In genomic region chr12:96780330-96780729, GRCh38 we compare ENCODE assay signal across 28 cellular contexts.
"Had no signal": no experiment of that assay in that cellular context is flagged by ENCODE, and none has a peak within 500 bp of the region (broad histone marks: within the 10 kb centered on the region; RNA-seq: fewer than 3 reads in every experiment).

No MANE protein-coding gene starts in this region.

- H3K9me3 Mint-ChIP-seq: activated naive CD4-positive, alpha-beta T cell treated with anti-CD3 and anti-CD28 coated beads, Interleukin-2, amount 50 U/mL, for 72 hours; activated T-cell treated with anti-CD3 and anti-CD28 coated beads, Interleukin-2, amount 50 U/mL, for 4 hours; WTC11 had no signal

- H3K27ac ChIP-seq: brain microvascular endothelial cell, cardiac muscle cell, Peyer's patch, RWPE1, SJCRH30 had no signal

- H3K4me3 Mint-ChIP-seq: activated CD8-positive, alpha-beta memory T cell treated with anti-CD3 and anti-CD28 coated beads, Interleukin-2, amount 10 ng/mL, durations not matched to agents 7 days and 5 days; activated T-cell treated with anti-CD3 and anti-CD28 coated beads, Interleukin-2, amount 50 U/mL, for 4 hours; T-helper 17 cell; WTC11 had no signal

- H3K9me3 ChIP-seq: Peyer's patch, SJCRH30 had no signal

- FAIRE-seq: astrocyte had no signal

- H3K4me1 ChIP-seq: Peyer's patch, SJCRH30 had no signal

- H3K36me3 Mint-ChIP-seq: activated CD8-positive, alpha-beta memory T cell treated with anti-CD3 and anti-CD28 coated beads, Interleukin-2, amount 10 ng/mL, durations not matched to agents 7 days and 5 days; activated naive CD4-positive, alpha-beta T cell treated with anti-CD3 and anti-CD28 coated beads, Interleukin-2, amount 50 U/mL, for 72 hours; WTC11 had no signal

- H3K4me3 ChIP-seq: cardiac muscle cell, Peyer's patch, SJCRH30 had no signal

- ATAC-seq: activated CD8-positive, alpha-beta memory T cell treated with anti-CD3 and anti-CD28 coated beads, Interleukin-2, amount 10 ng/mL, durations not matched to agents 7 days and 5 days; activated naive CD4-positive, alpha-beta T cell treated with anti-CD3 and anti-CD28 coated beads, Interleukin-2, amount 50 U/mL, for 72 hours; activated T-cell treated with anti-CD3 and anti-CD28 coated beads, Interleukin-2, amount 50 U/mL, for 4 hours; T-helper 17 cell; WTC11 had no signal

- H3K27me3 ChIP-seq: brain microvascular endothelial cell, cardiac muscle cell, Peyer's patch had no signal

- H3K27ac Mint-ChIP-seq: activated CD8-positive, alpha-beta memory T cell treated with anti-CD3 and anti-CD28 coated beads, Interleukin-2, amount 10 ng/mL, durations not matched to agents 7 days and 5 days; activated naive CD4-positive, alpha-beta T cell treated with anti-CD3 and anti-CD28 coated beads, Interleukin-2, amount 50 U/mL, for 72 hours; T-helper 17 cell; WTC11 had no signal

- H3K36me3 ChIP-seq: brain microvascular endothelial cell, cardiac muscle cell, Peyer's patch, SJCRH30 had no signal

- DNase-seq: activated CD4-positive, alpha-beta T cell treated with anti-CD3 and anti-CD28 coated beads for 48 hours; activated CD4-positive, alpha-beta T cell treated with anti-CD3 and anti-CD28 coated beads, Interleukin-2, amount 50 U/mL, for 4 hours; activated CD4-positive, CD25-positive, alpha-beta regulatory T cell treated with anti-CD3 and anti-CD28 coated beads, Interleukin-2, amount 50 U/mL, for 72 hours; activated CD8-positive, alpha-beta memory T cell treated with anti-CD3 and anti-CD28 coated beads, Interleukin-2, amount 10 ng/mL, durations not matched to agents 7 days and 5 days; activated effector memory CD4-positive, alpha-beta T cell treated with anti-CD3 and anti-CD28 coated beads, Interleukin-2, amount 50 U/mL, for 16 hours; activated naive CD4-positive, alpha-beta T cell treated with Interleukin-2 at 50 U/mL for 16 hours; activated T-cell treated with anti-CD3 and anti-CD28 coated beads, Interleukin-2, amount 50 U/mL, for 4 hours; amygdala; brain microvascular endothelial cell; NCI-H1092; NCI-H1417; NCI-H1930; NCI-H2107; NCI-H2171 treated with DMSO at 0.1 percent for 48 hours; NCI-H226; NCI-H526; NCI-H774; OCI-M1; Peyer's patch; Right ventricle myocardium superior; SJCRH30; T-helper 17 cell; T-helper 9 cell had no signal

- H3K4me1 Mint-ChIP-seq: activated CD8-positive, alpha-beta memory T cell treated with anti-CD3 and anti-CD28 coated beads, Interleukin-2, amount 10 ng/mL, durations not matched to agents 7 days and 5 days; T-helper 17 cell; WTC11 had no signal

- H3K27me3 Mint-ChIP-seq: activated CD8-positive, alpha-beta memory T cell treated with anti-CD3 and anti-CD28 coated beads, Interleukin-2, amount 10 ng/mL, durations not matched to agents 7 days and 5 days; T-helper 17 cell had no signal
